Comparison of ENCODE assay signal across 18 cellular contexts in the genomic region with DNA sequence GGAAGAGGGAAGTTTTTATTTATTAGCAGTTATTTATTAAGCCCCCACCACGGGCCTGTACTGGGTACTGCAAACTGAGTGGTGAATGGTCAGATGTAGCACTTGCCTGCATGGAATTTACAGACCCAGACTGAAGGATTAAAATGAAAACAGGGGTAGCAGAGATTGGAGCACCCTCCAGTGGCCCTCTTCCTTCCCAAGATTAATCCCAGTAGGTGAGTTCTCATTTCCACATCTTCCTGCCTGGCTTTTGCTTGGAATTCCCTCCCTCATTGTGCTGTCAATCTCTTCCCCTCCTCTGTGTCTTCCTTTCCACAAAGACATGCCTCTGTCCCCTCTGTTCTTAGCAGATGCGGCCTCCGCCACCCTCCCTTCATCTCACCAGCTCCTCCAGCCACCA. TPM values are rescaled to one million over a fixed set of nuclear protein-coding genes. Genes with fewer than 3 reads are reported as not detected.
DNase-seq lines count a peak whose midpoint lies in the region; ATAC-seq and TF ChIP-seq lines count a peak whose summit lies in the region.
"Had no signal": no experiment of that assay in that cellular context is flagged by ENCODE, and none has a peak within 500 bp of the region (broad histone marks: within the 10 kb centered on the region; RNA-seq: fewer than 3 reads in every experiment).

No MANE protein-coding gene starts in this region.

- H3K79me2 ChIP-seq in SK-N-SH (ENCODE audit: insufficient read depth) = peaks cover 18% of the 10 kb centered on the region; the same call in 1 of the 2 replicates

- no peaks in the 10 kb centered on the region; a peak in 1 of 4 replicates for H3K4me1 ChIP-seq in SK-N-SH (ENCODE audit: control insufficient read depth in 1 of 2, insufficient read depth in 2 of 2, low read depth in 1 of 2, low read length in 1 of 2)
- H3K4me1 ChIP-seq in lower lobe of right lung = peaks cover 24% of the 10 kb centered on the region
- peaks cover 28 to 56% (median 38%) of the 10 kb centered on the region in 4 donors for H3K4me1 ChIP-seq in transverse colon

- H3K4me2 ChIP-seq in SK-N-SH = no peak overlapping the region
- H3K4me2 ChIP-seq: PC-9 had no signal

- H3K4me3 ChIP-seq in SK-N-SH (ENCODE audit: low read depth in 2 of 2, low read length in 1 of 2) (no peak overlapping the region), lower lobe of right lung (no peak overlapping the region), transverse colon (no peak overlapping the region)
- H3K4me3 ChIP-seq: PC-9, spleen had no signal

- peak; percentile 27; the same call in 1 of the 2 replicates for TF ChIP-seq RAD21 in SK-N-SH (IDR thresholded peaks at IDR 0.05; ENCODE audit: low read length)

- H3K36me3 ChIP-seq in SK-N-SH (replicated peaks in 1 of 2; ENCODE audit: control insufficient read depth in 1 of 2, insufficient read depth in 2 of 2, low read length in 1 of 2) (peaks cover 0 to 19% of the 10 kb centered on the region in 2 experiments), lower lobe of right lung (no peaks in the 10 kb centered on the region), transverse colon (no peaks in the 10 kb centered on the region)

- CTCF ChIA-PET in SK-N-SH (lab: Yijun Ruan, JAX) = interaction anchor here (0.6 kb wide), 1 partner anchor 33 kb away, joined by 3 read pairs; no protein-coding TSS in a partner anchor

- H4K20me1 ChIP-seq in SK-N-SH (ENCODE audit: insufficient read depth) = no peaks in the 10 kb centered on the region

- 94% methylated on average over 3 of the region's 3 CpGs for WGBS in SK-N-SH (ENCODE audit: low lambda C conversion rate)
- 76 to 80% methylated on average over 3 of the region's 3 CpGs for WGBS in transverse colon (ENCODE audit: low coverage in 1 of 2), 2 donors

- no peaks in the 10 kb centered on the region for H3K9me2 ChIP-seq in SK-N-SH

- peaks cover 4% of the 10 kb centered on the region for H3F3A ChIP-seq in SK-N-SH (replicated peaks; ENCODE audit: insufficient read depth)

- no peak overlapping the region for H3K27ac ChIP-seq in SK-N-SH (ENCODE audit: low read depth in 2 of 2, low read length in 1 of 2)
- H3K27ac ChIP-seq in caudate nucleus (ENCODE audit: low read depth, low read length) = peak overlapping the region; percentile 81
- H3K27ac ChIP-seq in lower lobe of right lung = peak overlapping the region; percentile 31
- peak overlapping the region; percentile 73 to 81 (median 78) for H3K27ac ChIP-seq in transverse colon
- H3K27ac ChIP-seq: PC-9, spleen had no signal

- TF ChIP-seq EP300 in SK-N-SH (IDR thresholded peaks at IDR 0.05; ENCODE audit: borderline replicate concordance in 1 of 2, low read depth in 1 of 2, low read length in 1 of 2) (no peak), transverse colon (IDR thresholded peaks at IDR 0.05; ENCODE audit: low read depth) (no peak)

- ATAC-seq in SK-N-SH treated with all-trans-retinoic acid at 6 μM for 48 hours (no peak), lower lobe of right lung (no peak), GM18870 (IDR thresholded peaks at IDR 0.05; ENCODE audit: unreplicated experiment) (no peak)
- ATAC-seq: stimulated activated naive CD8-positive, alpha-beta T cell treated with anti-CD3 and anti-CD28 coated beads, Interleukin-15, amount 100 ng/mL, for 72 hours had no signal

- no peak for DNase-seq in SK-N-SH
- no peak for DNase-seq in caudate nucleus (lab: John Stamatoyannopoulos, UW)
- DNase-seq in lower lobe of right lung = no peak
- DNase-seq in transverse colon = no peak
- DNase-seq in NCI-H748 (lab: John Stamatoyannopoulos, UW; ENCODE audit: unreplicated experiment) = no peak
- no peak for DNase-seq in CD1c-positive myeloid dendritic cell (ENCODE audit: extremely low spot score)
- DNase-seq: activated CD4-positive, alpha-beta memory T cell treated with anti-CD3 and anti-CD28 coated beads, Interleukin-2, amount 10 ng/mL, durations not matched to agents 7 days and 5 days; Calu3; glutamatergic neuron; MM.1S; NCI-H1436; NCI-H2171 treated with DMSO at 0.1 percent for 48 hours; PC-9; spleen; stimulated activated CD4-positive, alpha-beta T cell treated with anti-CD3 and anti-CD28 coated beads, Interleukin-4, amount 100 ng/mL, for 4 hours; stimulated activated naive CD8-positive, alpha-beta T cell treated with anti-CD3 and anti-CD28 coated beads, Interleukin-15, amount 100 ng/mL, for 72 hours had no signal

- in situ Hi-C loops in transverse colon (cut with MboI; ENCODE audit: low pct_ligation_motif_present in 1 of 4, low pct_unique_long_range_greater_than_20kb in 1 of 4, low sequenced_read_pairs in 3 of 4) = no loop called here

- TF ChIP-seq POLR2A in transverse colon (IDR thresholded peaks at IDR 0.05) = no peak

- H2AFZ ChIP-seq in SK-N-SH (ENCODE audit: low read depth) = no peak overlapping the region
- H2AFZ ChIP-seq: PC-9 had no signal

- TF ChIP-seq CTCF in SK-N-SH (IDR thresholded peaks at IDR 0.05) = no peak
- TF ChIP-seq CTCF in lower lobe of right lung (IDR thresholded peaks at IDR 0.05) = no peak
- TF ChIP-seq CTCF in transverse colon (IDR thresholded peaks at IDR 0.05) = no peak

- no peak overlapping the region for H3K9ac ChIP-seq in SK-N-SH

- H3K9me3 ChIP-seq in SK-N-SH = peaks cover 19% of the 10 kb centered on the region; the same call in 1 of the 2 replicates
- H3K9me3 ChIP-seq in lower lobe of right lung = peaks cover 18% of the 10 kb centered on the region
- H3K9me3 ChIP-seq in transverse colon = peaks cover 14 to 17% of the 10 kb centered on the region in 2 donors

- intact Hi-C loops in lower lobe of right lung (cut with DNase I) = no loop called here
- intact Hi-C loops in transverse colon (cut with DNase I; ENCODE audit: low total_unique reads) = no loop called here

- H3K27me3 ChIP-seq in SK-N-SH (ENCODE audit: insufficient read depth) (no peaks in the 10 kb centered on the region), lower lobe of right lung (ENCODE audit: low read depth) (no peaks in the 10 kb centered on the region), transverse colon (no peaks in the 10 kb centered on the region)
- H3K27me3 ChIP-seq: spleen had no signal

- POLR2A ChIA-PET in SK-N-SH (lab: Yijun Ruan, JAX) = no interaction called here

TF ChIP-seq in SK-N-SH, 30 proteins besides CTCF, POLR2A, EP300 and RAD21 (continues in another document):
- TF ChIP-seq, protein P1, sequence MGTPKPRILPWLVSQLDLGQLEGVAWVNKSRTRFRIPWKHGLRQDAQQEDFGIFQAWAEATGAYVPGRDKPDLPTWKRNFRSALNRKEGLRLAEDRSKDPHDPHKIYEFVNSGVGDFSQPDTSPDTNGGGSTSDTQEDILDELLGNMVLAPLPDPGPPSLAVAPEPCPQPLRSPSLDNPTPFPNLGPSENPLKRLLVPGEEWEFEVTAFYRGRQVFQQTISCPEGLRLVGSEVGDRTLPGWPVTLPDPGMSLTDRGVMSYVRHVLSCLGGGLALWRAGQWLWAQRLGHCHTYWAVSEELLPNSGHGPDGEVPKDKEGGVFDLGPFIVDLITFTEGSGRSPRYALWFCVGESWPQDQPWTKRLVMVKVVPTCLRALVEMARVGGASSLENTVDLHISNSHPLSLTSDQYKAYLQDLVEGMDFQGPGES (IDR thresholded peaks at IDR 0.05; ENCODE audit: low read depth, low read length) = no peak
- TF ChIP-seq, protein P2, sequence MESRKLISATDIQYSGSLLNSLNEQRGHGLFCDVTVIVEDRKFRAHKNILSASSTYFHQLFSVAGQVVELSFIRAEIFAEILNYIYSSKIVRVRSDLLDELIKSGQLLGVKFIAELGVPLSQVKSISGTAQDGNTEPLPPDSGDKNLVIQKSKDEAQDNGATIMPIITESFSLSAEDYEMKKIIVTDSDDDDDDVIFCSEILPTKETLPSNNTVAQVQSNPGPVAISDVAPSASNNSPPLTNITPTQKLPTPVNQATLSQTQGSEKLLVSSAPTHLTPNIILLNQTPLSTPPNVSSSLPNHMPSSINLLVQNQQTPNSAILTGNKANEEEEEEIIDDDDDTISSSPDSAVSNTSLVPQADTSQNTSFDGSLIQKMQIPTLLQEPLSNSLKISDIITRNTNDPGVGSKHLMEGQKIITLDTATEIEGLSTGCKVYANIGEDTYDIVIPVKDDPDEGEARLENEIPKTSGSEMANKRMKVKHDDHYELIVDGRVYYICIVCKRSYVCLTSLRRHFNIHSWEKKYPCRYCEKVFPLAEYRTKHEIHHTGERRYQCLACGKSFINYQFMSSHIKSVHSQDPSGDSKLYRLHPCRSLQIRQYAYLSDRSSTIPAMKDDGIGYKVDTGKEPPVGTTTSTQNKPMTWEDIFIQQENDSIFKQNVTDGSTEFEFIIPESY (IDR thresholded peaks at IDR 0.05; ENCODE audit: borderline replicate concordance, low read depth) = no peak
- TF ChIP-seq GATA2 (CRISPR knock-in tag; IDR thresholded peaks at IDR 0.05) = no peak

TF ChIP-seq in SK-N-SH treated with all-trans-retinoic acid at 6 μM for 48 hours, 23 proteins besides CTCF, POLR2A, EP300 and RAD21 (continues in another document):
- TF ChIP-seq ZNF70 (CRISPR knock-in tag; IDR thresholded peaks at IDR 0.05) = no peak
- no peak for TF ChIP-seq ZFP30 (CRISPR knock-in tag; IDR thresholded peaks at IDR 0.05)
- no peak for TF ChIP-seq RARB (CRISPR knock-in tag; IDR thresholded peaks at IDR 0.05)
- no peak for TF ChIP-seq ZFP3 (CRISPR knock-in tag; IDR thresholded peaks at IDR 0.05)
- TF ChIP-seq, protein P3, sequence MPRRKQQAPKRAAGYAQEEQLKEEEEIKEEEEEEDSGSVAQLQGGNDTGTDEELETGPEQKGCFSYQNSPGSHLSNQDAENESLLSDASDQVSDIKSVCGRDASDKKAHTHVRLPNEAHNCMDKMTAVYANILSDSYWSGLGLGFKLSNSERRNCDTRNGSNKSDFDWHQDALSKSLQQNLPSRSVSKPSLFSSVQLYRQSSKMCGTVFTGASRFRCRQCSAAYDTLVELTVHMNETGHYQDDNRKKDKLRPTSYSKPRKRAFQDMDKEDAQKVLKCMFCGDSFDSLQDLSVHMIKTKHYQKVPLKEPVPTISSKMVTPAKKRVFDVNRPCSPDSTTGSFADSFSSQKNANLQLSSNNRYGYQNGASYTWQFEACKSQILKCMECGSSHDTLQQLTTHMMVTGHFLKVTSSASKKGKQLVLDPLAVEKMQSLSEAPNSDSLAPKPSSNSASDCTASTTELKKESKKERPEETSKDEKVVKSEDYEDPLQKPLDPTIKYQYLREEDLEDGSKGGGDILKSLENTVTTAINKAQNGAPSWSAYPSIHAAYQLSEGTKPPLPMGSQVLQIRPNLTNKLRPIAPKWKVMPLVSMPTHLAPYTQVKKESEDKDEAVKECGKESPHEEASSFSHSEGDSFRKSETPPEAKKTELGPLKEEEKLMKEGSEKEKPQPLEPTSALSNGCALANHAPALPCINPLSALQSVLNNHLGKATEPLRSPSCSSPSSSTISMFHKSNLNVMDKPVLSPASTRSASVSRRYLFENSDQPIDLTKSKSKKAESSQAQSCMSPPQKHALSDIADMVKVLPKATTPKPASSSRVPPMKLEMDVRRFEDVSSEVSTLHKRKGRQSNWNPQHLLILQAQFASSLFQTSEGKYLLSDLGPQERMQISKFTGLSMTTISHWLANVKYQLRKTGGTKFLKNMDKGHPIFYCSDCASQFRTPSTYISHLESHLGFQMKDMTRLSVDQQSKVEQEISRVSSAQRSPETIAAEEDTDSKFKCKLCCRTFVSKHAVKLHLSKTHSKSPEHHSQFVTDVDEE (CRISPR knock-in tag; IDR thresholded peaks at IDR 0.05) = no peak

RNA-seq across cellular contexts. Expression of a gene that starts 39.2 kb away (rescaled TPM):
- 3.7 and 5.1 TPM in 2 replicates for polyA plus RNA-seq in SK-N-SH (2012; rRNA removed)
- polyA plus RNA-seq in SK-N-SH (2012; cell fraction: cytosol; rRNA removed) = 4.4 and 6.2 TPM in 2 replicates
- 6.4 and 6.8 TPM in 2 replicates for polyA plus RNA-seq in SK-N-SH (2012; cell fraction: nucleus; rRNA removed)
- total RNA-seq in lower lobe of right lung (47.8 TPM), transverse colon (10 to 100 TPM; 15.7 to 27.3 (median 22.7) TPM)

Comparison
In these comparisons a context has a peak if more than half of its experiments do, and no peak if none do; other contexts are left out.
1. H3K27ac ChIP-seq: peak in caudate nucleus (single experiment), lower lobe of right lung (single experiment) and transverse colon (4 of 4); none in SK-N-SH (0 of 2).